In genomic region chr9:124282442-124283231, GRCh38 we compare ENCODE assay signal across 1 cellular context.
TF ChIP-seq lines count a peak whose summit lies in the region.

No MANE protein-coding gene starts in this region.

TF ChIP-seq in HepG2, 621 proteins besides CTCF, POLR2A, EP300 and RAD21 (continued from another document and continues in another):
- TF ChIP-seq ARID5B (CRISPR knock-in tag; IDR thresholded peaks at IDR 0.05), result peak; percentile 54; the same call in 1 of the 2 replicates
- no peak for TF ChIP-seq MBD4 (IDR thresholded peaks at IDR 0.05; ENCODE audit: borderline replicate concordance, low read length)
- no peak for TF ChIP-seq SP1 (IDR thresholded peaks at IDR 0.05)
- TF ChIP-seq SP1 (CRISPR knock-in tag; IDR thresholded peaks at IDR 0.05), result no peak; the same call in 1 of the 2 replicates
- 0 out of 2 replicates have a peak, but pooled peaks have one; percentile 26 for TF ChIP-seq THAP11 (CRISPR knock-in tag; IDR thresholded peaks at IDR 0.05)
- TF ChIP-seq MYC (CRISPR knock-in tag; IDR thresholded peaks at IDR 0.05; ENCODE audit: borderline replicate concordance), result peak; percentile 46; the same call in 1 of the 2 replicates
- peak; percentile 40; the same call in 1 of the 2 replicates for TF ChIP-seq NR2F2 (IDR thresholded peaks at IDR 0.05; ENCODE audit: borderline replicate concordance, low read depth)
- TF ChIP-seq ZNF780A (CRISPR knock-in tag; IDR thresholded peaks at IDR 0.05), result no peak
- no peak for TF ChIP-seq KIAA2018 (CRISPR knock-in tag; IDR thresholded peaks at IDR 0.05; ENCODE audit: borderline replicate concordance)
- no peak for TF ChIP-seq FOXJ3 (CRISPR knock-in tag; IDR thresholded peaks at IDR 0.05; ENCODE audit: borderline replicate concordance)
- 0 out of 2 replicates have a peak, but pooled peaks have one; percentile 24 for TF ChIP-seq RARA (CRISPR knock-in tag; IDR thresholded peaks at IDR 0.05)
- TF ChIP-seq GABPB1 (CRISPR knock-in tag; IDR thresholded peaks at IDR 0.05), result 0 out of 2 replicates have a peak, but pooled peaks have one; percentile 26
- TF ChIP-seq TEAD2 (CRISPR knock-in tag; IDR thresholded peaks at IDR 0.05), result no peak
- TF ChIP-seq KLF15 (CRISPR knock-in tag; IDR thresholded peaks at IDR 0.05; ENCODE audit: borderline replicate concordance), result no peak
- no peak for TF ChIP-seq AKNA (CRISPR knock-in tag; IDR thresholded peaks at IDR 0.05; ENCODE audit: borderline replicate concordance)
- TF ChIP-seq ZNF879 (CRISPR knock-in tag; IDR thresholded peaks at IDR 0.05), result no peak
- TF ChIP-seq FOXC1 (CRISPR knock-in tag; IDR thresholded peaks at IDR 0.05; ENCODE audit: borderline replicate concordance), result no peak
- TF ChIP-seq ZNF652 (CRISPR knock-in tag; IDR thresholded peaks at IDR 0.05; ENCODE audit: borderline replicate concordance, low read depth), result no peak
- no peak for TF ChIP-seq TCF7L2 (IDR thresholded peaks at IDR 0.05; ENCODE audit: low read depth, low read length)
- TF ChIP-seq KMT2A (CRISPR knock-in tag; IDR thresholded peaks at IDR 0.05), result no peak
- peak; percentile 61; the same call in 1 of the 2 replicates for TF ChIP-seq KDM2A (CRISPR knock-in tag; IDR thresholded peaks at IDR 0.05; ENCODE audit: borderline replicate concordance, low read depth)
- no peak for TF ChIP-seq ZNF629 (CRISPR knock-in tag; conservative IDR thresholded peaks at IDR 0.05)
- TF ChIP-seq SMYD3 (CRISPR knock-in tag; IDR thresholded peaks at IDR 0.05), result no peak
- TF ChIP-seq KLF12 (CRISPR knock-in tag; IDR thresholded peaks at IDR 0.05; ENCODE audit: borderline replicate concordance), result no peak
- no peak for TF ChIP-seq HNF1B (CRISPR knock-in tag; IDR thresholded peaks at IDR 0.05)
- TF ChIP-seq ZNF790 (CRISPR knock-in tag; IDR thresholded peaks at IDR 0.05; ENCODE audit: borderline replicate concordance), result peak; percentile 29; the same call in 1 of the 2 replicates
- TF ChIP-seq SIN3B (IDR thresholded peaks at IDR 0.05; ENCODE audit: low read length), result no peak
- TF ChIP-seq GATA4 (IDR thresholded peaks at IDR 0.05; ENCODE audit: borderline replicate concordance, low read depth), result no peak
- TF ChIP-seq ZNF746 (CRISPR knock-in tag; IDR thresholded peaks at IDR 0.05), result peak; percentile 60; the same call in 1 of the 2 replicates
- 0 out of 2 replicates have a peak, but pooled peaks have one; percentile 25 for TF ChIP-seq DRAP1 (CRISPR knock-in tag; IDR thresholded peaks at IDR 0.05)
- no peak for TF ChIP-seq RBFOX2 (IDR thresholded peaks at IDR 0.05; ENCODE audit: low read depth, low read length)
- no peak for TF ChIP-seq NFYB (CRISPR knock-in tag; IDR thresholded peaks at IDR 0.05)
- TF ChIP-seq ZSCAN22 (CRISPR knock-in tag; IDR thresholded peaks at IDR 0.05), result no peak
- TF ChIP-seq CEBPB (IDR thresholded peaks at IDR 0.05; ENCODE audit: borderline replicate concordance, low read depth, low read length), result no peak
- TF ChIP-seq STAG1 (CRISPR knock-in tag; IDR thresholded peaks at IDR 0.05), result no peak
- no peak for TF ChIP-seq SMAD1 (CRISPR knock-in tag; IDR thresholded peaks at IDR 0.05; ENCODE audit: borderline replicate concordance, low read depth)
- TF ChIP-seq HIVEP1 (CRISPR knock-in tag; IDR thresholded peaks at IDR 0.05), result no peak
- peak; percentile 94 for TF ChIP-seq ZBTB7B (CRISPR knock-in tag; IDR thresholded peaks at IDR 0.05)
- TF ChIP-seq ZNF431 (CRISPR knock-in tag; IDR thresholded peaks at IDR 0.05; ENCODE audit: borderline replicate concordance, low read depth), result peak; percentile 68; the same call in 1 of the 2 replicates
- TF ChIP-seq ZNF281 (CRISPR knock-in tag; IDR thresholded peaks at IDR 0.05; ENCODE audit: borderline replicate concordance), result peak; percentile 55; the same call in 1 of the 2 replicates
- TF ChIP-seq HOXA5 (CRISPR knock-in tag; IDR thresholded peaks at IDR 0.05), result no peak
- peak; percentile 30; the same call in 1 of the 2 replicates for TF ChIP-seq TCF7 (IDR thresholded peaks at IDR 0.05; ENCODE audit: low read depth)
